Comparison of ENCODE assay signal across 1 cellular context in the genomic region with DNA sequence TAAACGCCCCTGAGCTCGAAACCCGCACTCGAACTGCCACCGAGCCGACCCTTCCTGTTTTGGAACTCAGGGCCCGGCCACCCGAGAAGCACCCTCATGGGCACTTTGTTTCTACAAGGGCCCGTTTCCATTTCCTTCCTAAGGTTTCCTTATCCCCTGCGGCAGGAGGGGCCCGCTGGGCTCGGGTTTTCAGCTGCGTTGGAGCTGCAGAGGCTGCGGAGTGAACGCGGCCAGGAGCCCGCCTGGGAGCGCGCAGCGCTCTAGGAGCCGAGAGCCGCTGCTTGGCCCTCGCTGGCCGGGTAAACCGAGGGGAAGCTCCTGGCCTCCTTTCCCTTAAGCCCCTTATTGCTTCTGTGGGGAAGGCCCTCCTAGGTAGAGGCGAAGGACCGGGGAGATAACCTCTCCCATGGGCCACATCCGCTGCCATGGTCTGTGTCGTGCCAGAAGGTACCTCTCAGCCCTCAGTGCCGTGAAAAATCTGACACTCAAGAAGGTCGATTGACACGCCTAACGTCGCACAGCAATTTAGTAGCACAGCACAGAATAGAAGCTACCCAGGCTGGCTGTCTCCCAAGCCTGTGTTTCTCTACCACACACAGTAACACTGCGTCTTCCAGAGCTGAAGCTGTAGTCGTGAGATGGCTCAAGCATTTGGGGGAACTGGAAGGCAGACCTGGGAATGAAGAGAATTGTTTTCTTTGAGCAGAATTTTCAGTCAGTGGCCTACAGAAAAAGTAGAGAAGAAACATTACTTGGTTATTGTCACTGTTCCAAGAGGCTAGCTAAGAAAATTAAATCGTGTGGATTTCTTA.
A peak's percentile ranks its signal among the peaks of the same experiment; 100 is the strongest.
TF ChIP-seq lines count a peak whose summit lies in the region.

No MANE protein-coding gene starts in this region.

TF ChIP-seq in K562, 482 proteins besides CTCF, POLR2A, EP300 and RAD21 (continued from another document):
- TF ChIP-seq, protein P1, sequence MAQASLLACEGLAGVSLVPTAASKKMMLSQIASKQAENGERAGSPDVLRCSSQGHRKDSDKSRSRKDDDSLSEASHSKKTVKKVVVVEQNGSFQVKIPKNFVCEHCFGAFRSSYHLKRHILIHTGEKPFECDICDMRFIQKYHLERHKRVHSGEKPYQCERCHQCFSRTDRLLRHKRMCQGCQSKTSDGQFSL (CRISPR knock-in tag; IDR thresholded peaks at IDR 0.05) = 0 out of 2 replicates have a peak, but pooled peaks have one; percentile 36
- TF ChIP-seq, protein P1 (tag; IDR thresholded peaks at IDR 0.05) = no peak
